In the genomic region with DNA sequence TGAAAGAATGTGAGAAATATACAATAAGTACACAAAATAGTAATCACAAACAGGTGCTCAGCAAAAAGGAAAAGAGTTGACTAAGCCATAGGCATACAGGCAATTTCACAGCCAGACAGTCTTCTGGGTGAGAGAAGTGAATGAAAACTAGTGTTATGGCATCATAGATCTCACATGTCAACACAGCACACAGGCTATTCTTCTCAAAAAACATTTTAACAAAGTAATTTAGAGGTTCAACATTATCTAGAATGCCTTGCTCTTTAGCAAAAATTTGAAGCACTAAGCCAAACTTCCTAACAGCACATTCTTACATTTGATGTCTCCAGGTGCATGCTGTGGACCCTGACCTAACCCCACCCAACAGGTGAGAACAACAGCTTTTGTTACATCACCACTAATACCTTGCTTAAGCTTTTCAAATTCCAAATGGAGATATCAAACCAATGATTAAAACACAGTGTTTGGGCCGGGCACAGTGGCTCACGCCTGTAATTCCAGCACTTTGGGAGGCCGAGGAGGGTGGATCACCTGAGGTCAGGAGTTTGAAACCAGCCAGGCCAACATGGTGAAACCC, we compare ENCODE assay signal across 2 cellular contexts.
TF ChIP-seq lines count a peak whose summit lies in the region.

No MANE protein-coding gene starts in this region.

TF ChIP-seq in GM12878, 131 proteins besides CTCF, POLR2A, EP300 and RAD21:
- TF ChIP-seq, protein P1, sequence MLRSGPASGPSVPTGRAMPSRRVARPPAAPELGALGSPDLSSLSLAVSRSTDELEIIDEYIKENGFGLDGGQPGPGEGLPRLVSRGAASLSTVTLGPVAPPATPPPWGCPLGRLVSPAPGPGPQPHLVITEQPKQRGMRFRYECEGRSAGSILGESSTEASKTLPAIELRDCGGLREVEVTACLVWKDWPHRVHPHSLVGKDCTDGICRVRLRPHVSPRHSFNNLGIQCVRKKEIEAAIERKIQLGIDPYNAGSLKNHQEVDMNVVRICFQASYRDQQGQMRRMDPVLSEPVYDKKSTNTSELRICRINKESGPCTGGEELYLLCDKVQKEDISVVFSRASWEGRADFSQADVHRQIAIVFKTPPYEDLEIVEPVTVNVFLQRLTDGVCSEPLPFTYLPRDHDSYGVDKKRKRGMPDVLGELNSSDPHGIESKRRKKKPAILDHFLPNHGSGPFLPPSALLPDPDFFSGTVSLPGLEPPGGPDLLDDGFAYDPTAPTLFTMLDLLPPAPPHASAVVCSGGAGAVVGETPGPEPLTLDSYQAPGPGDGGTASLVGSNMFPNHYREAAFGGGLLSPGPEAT (IDR thresholded peaks at IDR 0.05; ENCODE audit: low read depth): no peak
- TF ChIP-seq, protein P2, sequence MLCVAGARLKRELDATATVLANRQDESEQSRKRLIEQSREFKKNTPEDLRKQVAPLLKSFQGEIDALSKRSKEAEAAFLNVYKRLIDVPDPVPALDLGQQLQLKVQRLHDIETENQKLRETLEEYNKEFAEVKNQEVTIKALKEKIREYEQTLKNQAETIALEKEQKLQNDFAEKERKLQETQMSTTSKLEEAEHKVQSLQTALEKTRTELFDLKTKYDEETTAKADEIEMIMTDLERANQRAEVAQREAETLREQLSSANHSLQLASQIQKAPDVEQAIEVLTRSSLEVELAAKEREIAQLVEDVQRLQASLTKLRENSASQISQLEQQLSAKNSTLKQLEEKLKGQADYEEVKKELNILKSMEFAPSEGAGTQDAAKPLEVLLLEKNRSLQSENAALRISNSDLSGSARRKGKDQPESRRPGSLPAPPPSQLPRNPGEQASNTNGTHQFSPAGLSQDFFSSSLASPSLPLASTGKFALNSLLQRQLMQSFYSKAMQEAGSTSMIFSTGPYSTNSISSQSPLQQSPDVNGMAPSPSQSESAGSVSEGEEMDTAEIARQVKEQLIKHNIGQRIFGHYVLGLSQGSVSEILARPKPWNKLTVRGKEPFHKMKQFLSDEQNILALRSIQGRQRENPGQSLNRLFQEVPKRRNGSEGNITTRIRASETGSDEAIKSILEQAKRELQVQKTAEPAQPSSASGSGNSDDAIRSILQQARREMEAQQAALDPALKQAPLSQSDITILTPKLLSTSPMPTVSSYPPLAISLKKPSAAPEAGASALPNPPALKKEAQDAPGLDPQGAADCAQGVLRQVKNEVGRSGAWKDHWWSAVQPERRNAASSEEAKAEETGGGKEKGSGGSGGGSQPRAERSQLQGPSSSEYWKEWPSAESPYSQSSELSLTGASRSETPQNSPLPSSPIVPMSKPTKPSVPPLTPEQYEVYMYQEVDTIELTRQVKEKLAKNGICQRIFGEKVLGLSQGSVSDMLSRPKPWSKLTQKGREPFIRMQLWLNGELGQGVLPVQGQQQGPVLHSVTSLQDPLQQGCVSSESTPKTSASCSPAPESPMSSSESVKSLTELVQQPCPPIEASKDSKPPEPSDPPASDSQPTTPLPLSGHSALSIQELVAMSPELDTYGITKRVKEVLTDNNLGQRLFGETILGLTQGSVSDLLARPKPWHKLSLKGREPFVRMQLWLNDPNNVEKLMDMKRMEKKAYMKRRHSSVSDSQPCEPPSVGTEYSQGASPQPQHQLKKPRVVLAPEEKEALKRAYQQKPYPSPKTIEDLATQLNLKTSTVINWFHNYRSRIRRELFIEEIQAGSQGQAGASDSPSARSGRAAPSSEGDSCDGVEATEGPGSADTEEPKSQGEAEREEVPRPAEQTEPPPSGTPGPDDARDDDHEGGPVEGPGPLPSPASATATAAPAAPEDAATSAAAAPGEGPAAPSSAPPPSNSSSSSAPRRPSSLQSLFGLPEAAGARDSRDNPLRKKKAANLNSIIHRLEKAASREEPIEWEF (IDR thresholded peaks at IDR 0.05; ENCODE audit: insufficient replicate concordance, low read depth, low read length): no peak
- no peak for TF ChIP-seq STAT1 (conservative IDR thresholded peaks at IDR 0.05)
TF ChIP-seq in GM12878: peak in this region for 0.

TF ChIP-seq in WTC11, 78 proteins besides CTCF, POLR2A, EP300 and RAD21:
- TF ChIP-seq JAZF1 (CRISPR knock-in tag; IDR thresholded peaks at IDR 0.05) (no peak), CBFB (CRISPR knock-in tag; IDR thresholded peaks at IDR 0.05; ENCODE audit: low read depth) (no peak), TP53 (CRISPR knock-in tag; IDR thresholded peaks at IDR 0.05) (no peak), NR1H2 (CRISPR knock-in tag; IDR thresholded peaks at IDR 0.05) (no peak), ZBTB21 (CRISPR knock-in tag; IDR thresholded peaks at IDR 0.05; ENCODE audit: borderline replicate concordance) (no peak)
- TF ChIP-seq, protein P3, sequence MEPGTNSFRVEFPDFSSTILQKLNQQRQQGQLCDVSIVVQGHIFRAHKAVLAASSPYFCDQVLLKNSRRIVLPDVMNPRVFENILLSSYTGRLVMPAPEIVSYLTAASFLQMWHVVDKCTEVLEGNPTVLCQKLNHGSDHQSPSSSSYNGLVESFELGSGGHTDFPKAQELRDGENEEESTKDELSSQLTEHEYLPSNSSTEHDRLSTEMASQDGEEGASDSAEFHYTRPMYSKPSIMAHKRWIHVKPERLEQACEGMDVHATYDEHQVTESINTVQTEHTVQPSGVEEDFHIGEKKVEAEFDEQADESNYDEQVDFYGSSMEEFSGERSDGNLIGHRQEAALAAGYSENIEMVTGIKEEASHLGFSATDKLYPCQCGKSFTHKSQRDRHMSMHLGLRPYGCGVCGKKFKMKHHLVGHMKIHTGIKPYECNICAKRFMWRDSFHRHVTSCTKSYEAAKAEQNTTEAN (CRISPR knock-in tag; IDR thresholded peaks at IDR 0.05): no peak
- TF ChIP-seq, protein P4, sequence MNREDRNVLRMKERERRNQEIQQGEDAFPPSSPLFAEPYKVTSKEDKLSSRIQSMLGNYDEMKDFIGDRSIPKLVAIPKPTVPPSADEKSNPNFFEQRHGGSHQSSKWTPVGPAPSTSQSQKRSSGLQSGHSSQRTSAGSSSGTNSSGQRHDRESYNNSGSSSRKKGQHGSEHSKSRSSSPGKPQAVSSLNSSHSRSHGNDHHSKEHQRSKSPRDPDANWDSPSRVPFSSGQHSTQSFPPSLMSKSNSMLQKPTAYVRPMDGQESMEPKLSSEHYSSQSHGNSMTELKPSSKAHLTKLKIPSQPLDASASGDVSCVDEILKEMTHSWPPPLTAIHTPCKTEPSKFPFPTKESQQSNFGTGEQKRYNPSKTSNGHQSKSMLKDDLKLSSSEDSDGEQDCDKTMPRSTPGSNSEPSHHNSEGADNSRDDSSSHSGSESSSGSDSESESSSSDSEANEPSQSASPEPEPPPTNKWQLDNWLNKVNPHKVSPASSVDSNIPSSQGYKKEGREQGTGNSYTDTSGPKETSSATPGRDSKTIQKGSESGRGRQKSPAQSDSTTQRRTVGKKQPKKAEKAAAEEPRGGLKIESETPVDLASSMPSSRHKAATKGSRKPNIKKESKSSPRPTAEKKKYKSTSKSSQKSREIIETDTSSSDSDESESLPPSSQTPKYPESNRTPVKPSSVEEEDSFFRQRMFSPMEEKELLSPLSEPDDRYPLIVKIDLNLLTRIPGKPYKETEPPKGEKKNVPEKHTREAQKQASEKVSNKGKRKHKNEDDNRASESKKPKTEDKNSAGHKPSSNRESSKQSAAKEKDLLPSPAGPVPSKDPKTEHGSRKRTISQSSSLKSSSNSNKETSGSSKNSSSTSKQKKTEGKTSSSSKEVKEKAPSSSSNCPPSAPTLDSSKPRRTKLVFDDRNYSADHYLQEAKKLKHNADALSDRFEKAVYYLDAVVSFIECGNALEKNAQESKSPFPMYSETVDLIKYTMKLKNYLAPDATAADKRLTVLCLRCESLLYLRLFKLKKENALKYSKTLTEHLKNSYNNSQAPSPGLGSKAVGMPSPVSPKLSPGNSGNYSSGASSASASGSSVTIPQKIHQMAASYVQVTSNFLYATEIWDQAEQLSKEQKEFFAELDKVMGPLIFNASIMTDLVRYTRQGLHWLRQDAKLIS (CRISPR knock-in tag; IDR thresholded peaks at IDR 0.05; ENCODE audit: borderline replicate concordance): no peak
- TF ChIP-seq, protein P5, sequence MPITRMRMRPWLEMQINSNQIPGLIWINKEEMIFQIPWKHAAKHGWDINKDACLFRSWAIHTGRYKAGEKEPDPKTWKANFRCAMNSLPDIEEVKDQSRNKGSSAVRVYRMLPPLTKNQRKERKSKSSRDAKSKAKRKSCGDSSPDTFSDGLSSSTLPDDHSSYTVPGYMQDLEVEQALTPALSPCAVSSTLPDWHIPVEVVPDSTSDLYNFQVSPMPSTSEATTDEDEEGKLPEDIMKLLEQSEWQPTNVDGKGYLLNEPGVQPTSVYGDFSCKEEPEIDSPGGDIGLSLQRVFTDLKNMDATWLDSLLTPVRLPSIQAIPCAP (CRISPR knock-in tag; IDR thresholded peaks at IDR 0.05): no peak
